In genomic region chr2:146523218-146523617, GRCh38 we compare ENCODE assay signal across 9 cellular contexts.
A peak's percentile ranks its signal among the peaks of the same experiment; 100 is the strongest.
DNase-seq lines count a peak whose midpoint lies in the region; ATAC-seq and TF ChIP-seq lines count a peak whose summit lies in the region.
"Had no signal": no experiment of that assay in that cellular context is flagged by ENCODE, and none has a peak within 500 bp of the region (broad histone marks: within the 10 kb centered on the region; RNA-seq: fewer than 3 reads in every experiment).

No MANE protein-coding gene starts in this region.

- H3K9me3 ChIP-seq in upper lobe of left lung = no peaks in the 10 kb centered on the region

- DNase-seq in DMS153 treated with DMSO at 0.1 percent for 48 hours (lab: John Stamatoyannopoulos, UW; ENCODE audit: unreplicated experiment) (peak; percentile 9), LoVo (ENCODE audit: low spot score) (peak; percentile 4), SW480 (ENCODE audit: low spot score) (peak; percentile 8), left kidney (ENCODE audit: low read depth, low spot score) (peak; percentile 3), upper lobe of left lung (no peak), left lobe of liver (ENCODE audit: low spot score) (no peak)
- DNase-seq: activated CD4-positive, alpha-beta T cell treated with anti-CD3 and anti-CD28 coated beads for 1 hour had no signal

- no peaks in the 10 kb centered on the region for H3K27me3 ChIP-seq in upper lobe of left lung

- WGBS in upper lobe of left lung, 2 donors = 53 to 62% methylated on average over 1 of the region's 1 CpG

- TF ChIP-seq EP300 in upper lobe of left lung (IDR thresholded peaks at IDR 0.05) = no peak

- H3K27ac ChIP-seq in upper lobe of left lung = no peak overlapping the region

- ATAC-seq in upper lobe of left lung (ENCODE audit: low FRiP score in 2 of 2) = no peak
- ATAC-seq in GM19455 (IDR thresholded peaks at IDR 0.05; ENCODE audit: unreplicated experiment) = no peak
- ATAC-seq in left lobe of liver = no peak
- ATAC-seq in HG03442 (IDR thresholded peaks at IDR 0.05; ENCODE audit: unreplicated experiment) = no peak

- no peak for TF ChIP-seq CTCF in upper lobe of left lung (IDR thresholded peaks at IDR 0.05)

- no peak for TF ChIP-seq POLR2A in upper lobe of left lung (IDR thresholded peaks at IDR 0.05)

- no peak overlapping the region for H3K4me3 ChIP-seq in upper lobe of left lung

- no peaks in the 10 kb centered on the region for H3K36me3 ChIP-seq in upper lobe of left lung

- no peaks in the 10 kb centered on the region for H3K4me1 ChIP-seq in upper lobe of left lung

Comparison
In these comparisons a context has a peak if more than half of its experiments do, and no peak if none do; other contexts are left out.
1. DNase-seq: peak in DMS153 treated with DMSO at 0.1 percent for 48 hours (single experiment), LoVo (single experiment), SW480 (single experiment) and left kidney (single experiment); none in upper lobe of left lung (0 of 2) and left lobe of liver (single experiment).